Comparison of ENCODE assay signal across 8 cellular contexts in genomic region chr19:44951179-44952159, GRCh38. TPM values are rescaled to one million over a fixed set of nuclear protein-coding genes. Genes with fewer than 3 reads are reported as not detected.
DNase-seq lines count a peak whose midpoint lies in the region; ATAC-seq and TF ChIP-seq lines count a peak whose summit lies in the region.

No MANE protein-coding gene starts in this region.

- H3K79me2 ChIP-seq in Karpas-422 (ENCODE audit: low read length) (peaks cover 24% of the 10 kb centered on the region), trophoblast cell (ENCODE audit: control insufficient read depth, insufficient read depth, low read length, poor library complexity) (peaks cover 15% of the 10 kb centered on the region)

- no peak overlapping the region for H4K12ac ChIP-seq in trophoblast cell (ENCODE audit: low read depth, low read length)

- H2BK12ac ChIP-seq in trophoblast cell (ENCODE audit: low read length), result no peak overlapping the region

- H3K27me3 ChIP-seq in Karpas-422 (ENCODE audit: low read length) (no peaks in the 10 kb centered on the region), foreskin keratinocyte (no peaks in the 10 kb centered on the region), trophoblast cell (ENCODE audit: insufficient read depth, low read length) (no peaks in the 10 kb centered on the region), uterus (no peaks in the 10 kb centered on the region)

- peak overlapping the region; percentile 44 for H3K18ac ChIP-seq in trophoblast cell (ENCODE audit: low read length)

- no peak overlapping the region for H3K4ac ChIP-seq in trophoblast cell (ENCODE audit: low read depth, low read length)

- H3K27ac ChIP-seq in Karpas-422 (ENCODE audit: low read length) (no peak overlapping the region), foreskin keratinocyte (no peak overlapping the region), trophoblast cell (ENCODE audit: low read depth, low read length) (no peak overlapping the region), uterus (peak overlapping the region in 1 of 2 donors; percentile 15)

- no peak for TF ChIP-seq POLR2A in uterus (IDR thresholded peaks at IDR 0.05)

- H3K9ac ChIP-seq in Karpas-422 (ENCODE audit: low read length), result peak overlapping the region; percentile 44; the same call in 1 of the 2 replicates
- peak overlapping the region; percentile 57 for H3K9ac ChIP-seq in trophoblast cell (ENCODE audit: low read length)

- intact Hi-C loops in uterus (cut with DNase I; ENCODE audit: low total_unique reads), result loop anchor here (5.0 kb wide), 1 partner anchor 44 kb away; the partner anchor contains the start of gene APOE

- peak overlapping the region; percentile 47 for H2AK5ac ChIP-seq in trophoblast cell (ENCODE audit: low read length)

- no peaks in the 10 kb centered on the region for H3K9me3 ChIP-seq in Karpas-422 (ENCODE audit: low read length)
- no peaks in the 10 kb centered on the region for H3K9me3 ChIP-seq in trophoblast cell (ENCODE audit: insufficient read depth, low read depth, low read length)
- H3K9me3 ChIP-seq in uterus, result no peaks in the 10 kb centered on the region

- H4K8ac ChIP-seq in trophoblast cell (ENCODE audit: low read depth, low read length), result peak overlapping the region; percentile 69

- H4K20me1 ChIP-seq in Karpas-422 (ENCODE audit: insufficient read depth, low read depth, low read length), result peaks cover 10% of the 10 kb centered on the region

- H3K23ac ChIP-seq in trophoblast cell (ENCODE audit: low read length), result no peak overlapping the region

- TF ChIP-seq CTCF in foreskin keratinocyte (conservative IDR thresholded peaks at IDR 0.05) (peak; percentile 86), uterus (IDR thresholded peaks at IDR 0.05) (peak; percentile 69 to 85 (median 78))

- peaks cover 20% of the 10 kb centered on the region for H3K4me1 ChIP-seq in Karpas-422 (ENCODE audit: low read length)
- no peaks in the 10 kb centered on the region for H3K4me1 ChIP-seq in foreskin keratinocyte
- peaks cover 8 to 13% of the 10 kb centered on the region in 2 experiments for H3K4me1 ChIP-seq in trophoblast cell (ENCODE audit: control insufficient read depth in 1 of 2, insufficient read depth in 2 of 2, low read length in 2 of 2)
- peaks cover 9 to 14% of the 10 kb centered on the region in 2 donors for H3K4me1 ChIP-seq in uterus

- H3K9me2 ChIP-seq in Karpas-422 (replicated peaks; ENCODE audit: insufficient read depth, low read length), result no peaks in the 10 kb centered on the region

- ATAC-seq in foreskin keratinocyte (no peak), GM19395 (IDR thresholded peaks at IDR 0.05; ENCODE audit: unreplicated experiment) (no peak)

- H3K4me2 ChIP-seq in Karpas-422 (ENCODE audit: low read depth, low read length, poor library complexity, severe bottlenecking), result no peak overlapping the region
- H3K4me2 ChIP-seq in trophoblast cell (ENCODE audit: low read length), result no peak overlapping the region

- H3K79me1 ChIP-seq in trophoblast cell (ENCODE audit: low read length), result peaks cover 11% of the 10 kb centered on the region

- H3K36me3 ChIP-seq in Karpas-422 (ENCODE audit: insufficient read depth, low read length), result no peaks in the 10 kb centered on the region
- H3K36me3 ChIP-seq in trophoblast cell (ENCODE audit: control insufficient read depth in 1 of 2, insufficient read depth in 2 of 2, low read length in 2 of 2), result peaks cover 0 to 2% of the 10 kb centered on the region in 2 experiments
- no peaks in the 10 kb centered on the region for H3K36me3 ChIP-seq in uterus

- no peak overlapping the region for H2BK120ac ChIP-seq in trophoblast cell (ENCODE audit: insufficient read depth, low read length, poor library complexity)

- H2AFZ ChIP-seq in Karpas-422 (ENCODE audit: low read length) (no peak overlapping the region), trophoblast cell (ENCODE audit: insufficient read depth, low read length, poor library complexity) (peak overlapping the region; percentile 56)

- no peak overlapping the region for H3K14ac ChIP-seq in trophoblast cell (ENCODE audit: low read length)

- peak overlapping the region; percentile 43 for H4K91ac ChIP-seq in trophoblast cell (ENCODE audit: low read depth, low read length)

- no peak overlapping the region for H3K4me3 ChIP-seq in Karpas-422 (ENCODE audit: low read length)
- no peak overlapping the region for H3K4me3 ChIP-seq in trophoblast cell (ENCODE audit: low read depth, low read length)
- no peak overlapping the region for H3K4me3 ChIP-seq in uterus

- DNase-seq in DMS53 (lab: John Stamatoyannopoulos, UW), result peak; percentile 84
- peak; percentile 92 for DNase-seq in Karpas-422
- DNase-seq in RKO (ENCODE audit: low spot score), result peak; percentile 80
- DNase-seq in activated effector memory CD4-positive, alpha-beta T cell treated with Interleukin-2 at 50 U/mL for 16 hours, result peak; percentile 23
- peak in 1 of 2 donors; percentile 40 for DNase-seq in foreskin keratinocyte
- peak; percentile 48 to 91 for DNase-seq in trophoblast cell
- DNase-seq in uterus, result peak; percentile 33 to 74

- no peak overlapping the region for H2BK5ac ChIP-seq in trophoblast cell (ENCODE audit: low read depth, low read length, poor library complexity)

- no CpG with 5 or more reads among the region's 13 CpGs for WGBS in trophoblast cell (ENCODE audit: extremely low coverage, insufficient coverage, insufficient read length)

RNA-seq across cellular contexts. Expression of gene CLPTM1, which starts 3.7 kb away (rescaled TPM):
- total RNA-seq in Karpas-422 (2014; rRNA removed; shearing (Covaris generic); ENCODE audit: low replicate concordance), result 19.7 and 39.2 TPM in 2 replicates
- 55.5 and 62.1 TPM in 2 replicates for total RNA-seq in foreskin keratinocyte
- 78.8 and 82.7 TPM in 2 replicates for polyA plus RNA-seq in foreskin keratinocyte
- 94.4 and 100 TPM in 2 replicates for polyA plus RNA-seq in trophoblast cell (2013)
- 10 to 100 TPM; 30.6 to 99.5 (median 64.2) TPM for total RNA-seq in uterus

RNA-seq across cellular contexts. Expression of gene APOC2, which starts 5.6 kb away (rescaled TPM):
- not detected in 2 replicates for total RNA-seq in Karpas-422 (2014; rRNA removed; shearing (Covaris generic); ENCODE audit: low replicate concordance)
- not detected in 2 replicates for total RNA-seq in foreskin keratinocyte
- polyA plus RNA-seq in foreskin keratinocyte, result not detected in 2 replicates
- polyA plus RNA-seq in trophoblast cell (2013), result not detected in 2 replicates
- not detected for total RNA-seq in uterus

RNA-seq across cellular contexts. Expression of gene APOC4, which starts 9.4 kb away (rescaled TPM):
- not detected in 2 replicates for total RNA-seq in Karpas-422 (2014; rRNA removed; shearing (Covaris generic); ENCODE audit: low replicate concordance)
- not detected in 2 replicates for total RNA-seq in foreskin keratinocyte
- polyA plus RNA-seq in foreskin keratinocyte, result not detected in 2 replicates
- not detected in 2 replicates for polyA plus RNA-seq in trophoblast cell (2013)
- total RNA-seq in uterus, result not detected

RNA-seq across cellular contexts. Expression of gene APOC1, which starts 37.1 kb away (rescaled TPM):
- not detected in 2 replicates for total RNA-seq in Karpas-422 (2014; rRNA removed; shearing (Covaris generic); ENCODE audit: low replicate concordance)
- total RNA-seq in foreskin keratinocyte (6.6 and 7.2 TPM in 2 replicates), uterus (1 to 10 TPM in 3 of 4 donors, not detected in 1; 3.0 to 7.4 (median 3.5) TPM)
- polyA plus RNA-seq in foreskin keratinocyte, result 11.9 and 15.4 TPM in 2 replicates
- 192 and 210 TPM in 2 replicates for polyA plus RNA-seq in trophoblast cell (2013)

RNA-seq across cellular contexts. Expression of gene APOE, which starts 45.9 kb away (rescaled TPM):
- 1.3 and 1.9 TPM in 2 replicates for total RNA-seq in Karpas-422 (2014; rRNA removed; shearing (Covaris generic); ENCODE audit: low replicate concordance)
- 31.9 and 48.5 TPM in 2 replicates for total RNA-seq in foreskin keratinocyte
- 44.5 and 71.6 TPM in 2 replicates for polyA plus RNA-seq in foreskin keratinocyte
- polyA plus RNA-seq in trophoblast cell (2013), result 836 and 837 TPM in 2 replicates
- 10 to 100 TPM in 3 of 4 donors, 1 to 10 TPM in 1; 9.1 to 92.5 (median 33.6) TPM for total RNA-seq in uterus
